19 cellular contexts compared by ENCODE assay signal in genomic region chr16:2335286-2335895, GRCh38. TPM values are rescaled to one million over a fixed set of nuclear protein-coding genes. Genes with fewer than 3 reads are reported as not detected.
A peak's percentile ranks its signal among the peaks of the same experiment; 100 is the strongest.
DNase-seq lines count a peak whose midpoint lies in the region; ATAC-seq and TF ChIP-seq lines count a peak whose summit lies in the region.
"Had no signal": no experiment of that assay in that cellular context is flagged by ENCODE, and none has a peak within 500 bp of the region (broad histone marks: within the 10 kb centered on the region; RNA-seq: fewer than 3 reads in every experiment).

No MANE protein-coding gene starts in this region.

- intact Hi-C loops in esophagus muscularis mucosa (cut with DNase I) = no loop called here

- DNase-seq in EH (ENCODE audit: low read depth) (peak; percentile 14), RPMI7951 (ENCODE audit: low read depth) (peak; percentile 5), esophagus muscularis mucosa (ENCODE audit: extremely low spot score) (peak; percentile 86), osteocyte (ENCODE audit: extremely low spot score, unreplicated experiment) (peak; percentile 60), NCI-H510A (lab: John Stamatoyannopoulos, UW) (no peak), progenitor cell of endocrine pancreas (ENCODE audit: low spot score, unreplicated experiment) (no peak)
- DNase-seq: CD4-positive, alpha-beta memory T cell; DMS53; NCI-H1105; NCI-H2081; NCI-H2171 treated with DMSO at 0.1 percent for 48 hours; NCI-H446 treated with DMSO at 0.1 percent for 48 hours; NK-92 treated with Interleukin-12 subunit alpha and Interleukin-12 subunit beta, amount 100 ng/mL, for 24 hours; SHP77; SK-N-SH had no signal

- TF ChIP-seq POLR2A in esophagus muscularis mucosa (IDR thresholded peaks at IDR 0.05; ENCODE audit: low read depth) = no peak

- peaks cover 12% of the 10 kb centered on the region for H3K4me1 Mint-ChIP-seq in osteocyte (ENCODE audit: unreplicated experiment)
- H3K4me1 Mint-ChIP-seq in progenitor cell of endocrine pancreas (ENCODE audit: low read depth) = peaks cover 3% of the 10 kb centered on the region

- no peak for TF ChIP-seq CTCF in esophagus muscularis mucosa (IDR thresholded peaks at IDR 0.05)
- no peak for TF ChIP-seq CTCF in osteocyte (IDR thresholded peaks at IDR 0.05)
- no peak for TF ChIP-seq CTCF in progenitor cell of endocrine pancreas (IDR thresholded peaks at IDR 0.05; ENCODE audit: unreplicated experiment)

- WGBS in esophagus muscularis mucosa = 96% methylated on average over 7 of the region's 8 CpGs

- H3K27me3 Mint-ChIP-seq in osteocyte (ENCODE audit: unreplicated experiment) = peaks cover 15% of the 10 kb centered on the region
- peaks cover 68% of the 10 kb centered on the region for H3K27me3 Mint-ChIP-seq in progenitor cell of endocrine pancreas
- H3K27me3 Mint-ChIP-seq: CD4-positive, alpha-beta memory T cell had no signal

- H3K4me3 Mint-ChIP-seq in osteocyte (ENCODE audit: unreplicated experiment) = no peak overlapping the region
- H3K4me3 Mint-ChIP-seq in progenitor cell of endocrine pancreas (ENCODE audit: low read depth) = no peak overlapping the region
- H3K4me3 Mint-ChIP-seq: GM23338 had no signal

- H3K9me3 ChIP-seq in esophagus muscularis mucosa = no peaks in the 10 kb centered on the region
- H3K9me3 ChIP-seq: BLaER1, SK-N-SH had no signal

- H3K27ac Mint-ChIP-seq in osteocyte (ENCODE audit: unreplicated experiment) = no peak overlapping the region
- H3K27ac Mint-ChIP-seq in progenitor cell of endocrine pancreas = no peak overlapping the region
- H3K27ac Mint-ChIP-seq: GM23338 had no signal

- H3K9me3 Mint-ChIP-seq in osteocyte (ENCODE audit: unreplicated experiment) (no peaks in the 10 kb centered on the region), progenitor cell of endocrine pancreas (ENCODE audit: low read depth) (no peaks in the 10 kb centered on the region)
- H3K9me3 Mint-ChIP-seq: CD4-positive, alpha-beta memory T cell had no signal

- no peaks in the 10 kb centered on the region for H3K27me3 ChIP-seq in esophagus muscularis mucosa

- peaks cover 11 to 26% (median 13%) of the 10 kb centered on the region in 4 donors for H3K4me1 ChIP-seq in esophagus muscularis mucosa

- H3K36me3 ChIP-seq in esophagus muscularis mucosa = no peaks in the 10 kb centered on the region
- H3K36me3 ChIP-seq: BLaER1 had no signal

- no peak for ATAC-seq in GM21447 (IDR thresholded peaks at IDR 0.05; ENCODE audit: unreplicated experiment)
- ATAC-seq: GM23338, K562 had no signal

- TF ChIP-seq EP300 in esophagus muscularis mucosa (IDR thresholded peaks at IDR 0.05) = no peak

- no peaks in the 10 kb centered on the region for H3K36me3 Mint-ChIP-seq in osteocyte (ENCODE audit: unreplicated experiment)
- H3K36me3 Mint-ChIP-seq in progenitor cell of endocrine pancreas (ENCODE audit: insufficient read depth) = no peaks in the 10 kb centered on the region

- no peak overlapping the region for H3K27ac ChIP-seq in esophagus muscularis mucosa (replicated peaks in 1 of 4)
- H3K27ac ChIP-seq: BLaER1 had no signal

- H3K4me3 ChIP-seq in esophagus muscularis mucosa = no peak overlapping the region
- H3K4me3 ChIP-seq: BLaER1, GM23338, K562 had no signal

RNA-seq across cellular contexts. Expression of gene ABCA3, which starts 5.1 kb away (rescaled TPM):
- total RNA-seq in RPMI7951 (2014; rRNA removed; shearing (Covaris generic)) = 0.20 and 0.60 TPM in 2 replicates
- total RNA-seq in esophagus muscularis mucosa = 10 to 100 TPM; 10.4 to 30.7 (median 18.1) TPM
- total RNA-seq in osteocyte = 20.4 and 21.0 TPM in 2 replicates
- total RNA-seq in progenitor cell of endocrine pancreas = 6.9 and 7.6 TPM in 2 replicates

Comparison
In these comparisons a context has a peak if more than half of its experiments do, and no peak if none do; other contexts are left out.
1. DNase-seq: peak in EH (single experiment), RPMI7951 (single experiment), esophagus muscularis mucosa (single experiment) and osteocyte (single experiment); none in NCI-H510A (single experiment) and progenitor cell of endocrine pancreas (single experiment).